8 cellular contexts compared by ENCODE assay signal in genomic region chr2:237922641-237923361, GRCh38. TPM values are rescaled to one million over a fixed set of nuclear protein-coding genes. Genes with fewer than 3 reads are reported as not detected.
DNase-seq lines count a peak whose midpoint lies in the region; ATAC-seq and TF ChIP-seq lines count a peak whose summit lies in the region.

No MANE protein-coding gene starts in this region.

- DNase-seq in activated naive CD4-positive, alpha-beta T cell treated with Interleukin-2 at 50 U/mL for 16 hours = peak; percentile 22
- no peak for DNase-seq in activated naive CD4-positive, alpha-beta T cell (lab: John Stamatoyannopoulos, UW)
- DNase-seq in activated naive CD8-positive, alpha-beta T cell treated with anti-CD3 and anti-CD28 coated beads for 36 hours = no peak
- DNase-seq in vagina (ENCODE audit: extremely low spot score in 2 of 2) (no peak), iPS-NIHi11 (ENCODE audit: low spot score) (no peak)

- no peaks in the 10 kb centered on the region for H3K36me3 ChIP-seq in muscle layer of duodenum (ENCODE audit: control insufficient read depth in 1 of 2, insufficient read depth in 2 of 2, low read length in 2 of 2)
- H3K36me3 ChIP-seq in vagina = no peaks in the 10 kb centered on the region

- H3K27ac Mint-ChIP-seq in activated naive CD8-positive, alpha-beta T cell treated with anti-CD3 and anti-CD28 coated beads for 36 hours = no peak overlapping the region

- H3K9me3 ChIP-seq in muscle layer of duodenum (ENCODE audit: control insufficient read depth in 1 of 2, low read length in 2 of 2) (no peaks in the 10 kb centered on the region), vagina (no peaks in the 10 kb centered on the region)

- no peaks in the 10 kb centered on the region for H3K36me3 Mint-ChIP-seq in activated naive CD8-positive, alpha-beta T cell treated with anti-CD3 and anti-CD28 coated beads for 36 hours

- H3K4me3 ChIP-seq in muscle layer of duodenum (ENCODE audit: low read depth in 1 of 2, low read length in 2 of 2) (peak overlapping the region; percentile 25 to 44), vagina (no peak overlapping the region)

- peaks cover under 1% of the 10 kb centered on the region for H3K9me3 Mint-ChIP-seq in activated naive CD8-positive, alpha-beta T cell treated with anti-CD3 and anti-CD28 coated beads for 36 hours

- H3K27me3 Mint-ChIP-seq in activated naive CD8-positive, alpha-beta T cell treated with anti-CD3 and anti-CD28 coated beads for 36 hours = no peaks in the 10 kb centered on the region

- no peak for TF ChIP-seq POLR2A in vagina (IDR thresholded peaks at IDR 0.05)

- ATAC-seq in GM18870 (IDR thresholded peaks at IDR 0.05; ENCODE audit: unreplicated experiment) = no peak
- no peak for ATAC-seq in GM19452 (IDR thresholded peaks at IDR 0.05; ENCODE audit: unreplicated experiment)

- H3K27me3 ChIP-seq in muscle layer of duodenum (ENCODE audit: low read depth, low read length) = no peaks in the 10 kb centered on the region
- no peaks in the 10 kb centered on the region for H3K27me3 ChIP-seq in vagina

- TF ChIP-seq CTCF in vagina (IDR thresholded peaks at IDR 0.05) = no peak

- H3K4me1 Mint-ChIP-seq in activated naive CD8-positive, alpha-beta T cell treated with anti-CD3 and anti-CD28 coated beads for 36 hours = peaks cover 15% of the 10 kb centered on the region

- H3K4me1 ChIP-seq in muscle layer of duodenum (ENCODE audit: control insufficient read depth in 1 of 2, insufficient read depth in 2 of 2, low read length in 2 of 2) = no peaks in the 10 kb centered on the region
- H3K4me1 ChIP-seq in vagina = peaks cover 12% of the 10 kb centered on the region

- intact Hi-C loops in vagina (cut with DNase I) = loop anchor here (2.0 kb wide), 1 partner anchor 64 kb away; the partner anchor contains the start of gene RAMP1

- peak overlapping the region; percentile 14 for H3K4me3 Mint-ChIP-seq in activated naive CD8-positive, alpha-beta T cell treated with anti-CD3 and anti-CD28 coated beads for 36 hours

- H3K27ac ChIP-seq in muscle layer of duodenum (ENCODE audit: low read length) (no peak overlapping the region), vagina (peak overlapping the region; percentile 56)

RNA-seq across cellular contexts. Expression of gene UBE2F, which starts 44.0 kb away (rescaled TPM):
- total RNA-seq in activated naive CD8-positive, alpha-beta T cell treated with anti-CD3 and anti-CD28 coated beads for 36 hours = 10 to 100 TPM; 57.9 to 58.9 TPM
- total RNA-seq in vagina = 57.0 TPM

Comparison
In these comparisons a context has a peak if more than half of its experiments do, and no peak if none do; other contexts are left out.
1. H3K4me3 ChIP-seq: peak in muscle layer of duodenum (2 of 2); none in vagina (0 of 2).